Comparison of ENCODE assay signal across 10 cellular contexts in genomic region chr12:8699714-8700113, GRCh38. TPM values are rescaled to one million over a fixed set of nuclear protein-coding genes. Genes with fewer than 3 reads are reported as not detected.
DNase-seq lines count a peak whose midpoint lies in the region; ATAC-seq and TF ChIP-seq lines count a peak whose summit lies in the region.
"Had no signal": no experiment of that assay in that cellular context is flagged by ENCODE, and none has a peak within 500 bp of the region (broad histone marks: within the 10 kb centered on the region; RNA-seq: fewer than 3 reads in every experiment).

No MANE protein-coding gene starts in this region.

- peak overlapping the region; percentile 84 for H3K4me3 Mint-ChIP-seq in natural killer cell

- 0 out of 2 replicates have a peak overlapping the region, but pooled peaks have one; percentile 40 for H3K9ac ChIP-seq in BLaER1
- no peak overlapping the region for H3K9ac ChIP-seq in HUES6 (ENCODE audit: low read length)
- H3K9ac ChIP-seq in colonic mucosa (ENCODE audit: low read depth in 2 of 2, low read length in 2 of 2): no peak overlapping the region
- H3K9ac ChIP-seq in MM.1S (ENCODE audit: low read length): no peak overlapping the region

- H3K27me3 Mint-ChIP-seq in natural killer cell (ENCODE audit: low read depth in 2 of 2): no peaks in the 10 kb centered on the region

- no peaks in the 10 kb centered on the region for H3K27me3 ChIP-seq in BLaER1
- no peaks in the 10 kb centered on the region for H3K27me3 ChIP-seq in HUES6 (ENCODE audit: control insufficient read depth, insufficient read depth, low read length)
- H3K27me3 ChIP-seq in colonic mucosa: no peaks in the 10 kb centered on the region
- peaks cover 36% of the 10 kb centered on the region for H3K27me3 ChIP-seq in MM.1S (replicated peaks; ENCODE audit: insufficient read depth, low read length)

- peak overlapping the region; percentile 13 to 30 for H3K27ac Mint-ChIP-seq in natural killer cell

- H3K9me3 ChIP-seq in BLaER1 (no peaks in the 10 kb centered on the region), HUES6 (ENCODE audit: control insufficient read depth, insufficient read depth, low read depth, low read length) (no peaks in the 10 kb centered on the region), colonic mucosa (no peaks in the 10 kb centered on the region), MM.1S (replicated peaks; ENCODE audit: insufficient read depth, low read length) (no peaks in the 10 kb centered on the region)

- H3K36me3 ChIP-seq in BLaER1 (peaks cover 15% of the 10 kb centered on the region; the same call in 1 of the 2 replicates), HUES6 (ENCODE audit: control insufficient read depth, insufficient read depth, low read length) (peaks cover 17% of the 10 kb centered on the region), colonic mucosa (no peaks in the 10 kb centered on the region), MM.1S (replicated peaks; ENCODE audit: insufficient read depth, low read length) (no peaks in the 10 kb centered on the region)

- ATAC-seq in natural killer cell (no peak), HG03342 (IDR thresholded peaks at IDR 0.05; ENCODE audit: unreplicated experiment) (no peak)

- no peaks in the 10 kb centered on the region for H3K79me2 ChIP-seq in MM.1S (ENCODE audit: low read length)

- no peaks in the 10 kb centered on the region for H3K36me3 Mint-ChIP-seq in natural killer cell

- peak overlapping the region; percentile 92 for H3K4me2 ChIP-seq in BLaER1
- H3K4me2 ChIP-seq in MM.1S (ENCODE audit: low read depth, low read length): no peak overlapping the region

- DNase-seq in caudate nucleus (lab: John Stamatoyannopoulos, UW) (no peak), natural killer cell (no peak), colonic mucosa (no peak), EL (no peak), MM.1S (no peak)
- DNase-seq: islet precursor cell, NCI-H1694 treated with DMSO at 0.1 percent for 48 hours had no signal

- peaks cover 10% of the 10 kb centered on the region; the same call in 1 of the 2 replicates for H3F3A ChIP-seq in MM.1S (ENCODE audit: insufficient read depth, low read length)

- intact Hi-C loops in natural killer cell (cut with micrococcal nuclease) (no loop called here), colonic mucosa (cut with DNase I) (no loop called here)

- no peak for TF ChIP-seq CTCF in natural killer cell (IDR thresholded peaks at IDR 0.05)
- no peak for TF ChIP-seq CTCF in colonic mucosa (IDR thresholded peaks at IDR 0.05)
- no peak for TF ChIP-seq CTCF in MM.1S (IDR thresholded peaks at IDR 0.05; ENCODE audit: low read length)

- H3K4me3 ChIP-seq in BLaER1 (peak overlapping the region; percentile 26; the same call in 1 of the 2 replicates), HUES6 (ENCODE audit: low read depth, low read length) (peak overlapping the region; percentile 87), colonic mucosa (no peak overlapping the region), MM.1S (ENCODE audit: low read length) (no peak overlapping the region)

- no peaks in the 10 kb centered on the region for H3K9me2 ChIP-seq in MM.1S (replicated peaks; ENCODE audit: insufficient read depth, low read length)

- H3K27ac ChIP-seq in BLaER1 (no peak overlapping the region), HUES6 (ENCODE audit: low read depth, low read length) (peak overlapping the region; percentile 31; the same call in 1 of the 2 replicates), caudate nucleus (ENCODE audit: low read depth, low read length) (peak overlapping the region; percentile 26), colonic mucosa (no peak overlapping the region), MM.1S (ENCODE audit: low read length) (no peak overlapping the region)

- H4K20me1 ChIP-seq in BLaER1 (peaks cover 64% of the 10 kb centered on the region), MM.1S (ENCODE audit: insufficient read depth, low read length) (no peaks in the 10 kb centered on the region)

- H2AFZ ChIP-seq in MM.1S (ENCODE audit: low read length): no peak overlapping the region

- peaks cover 53% of the 10 kb centered on the region for H3K4me1 ChIP-seq in BLaER1
- peaks cover 34% of the 10 kb centered on the region for H3K4me1 ChIP-seq in HUES6 (ENCODE audit: control insufficient read depth, insufficient read depth, low read length)
- H3K4me1 ChIP-seq in colonic mucosa: no peaks in the 10 kb centered on the region
- H3K4me1 ChIP-seq in MM.1S (ENCODE audit: low read length): no peaks in the 10 kb centered on the region

- no peaks in the 10 kb centered on the region for H3K9me3 Mint-ChIP-seq in natural killer cell

- peaks cover 28% of the 10 kb centered on the region in 2 donors for H3K4me1 Mint-ChIP-seq in natural killer cell

RNA-seq across cellular contexts. Expression of gene RIMKLB, which starts 1.9 kb away (rescaled TPM):
- total RNA-seq in natural killer cell: 10 to 100 TPM; 13.7 to 16.3 (median 15.4) TPM
- total RNA-seq in colonic mucosa: 1 to 10 TPM; 4.3 to 6.0 TPM

RNA-seq across cellular contexts. Expression of gene MFAP5, which starts 37.1 kb away (rescaled TPM):
- not detected for total RNA-seq in natural killer cell
- 10 to 100 TPM in 1 of 2 donors, 1 to 10 TPM in 1; 4.6 to 12.1 TPM for total RNA-seq in colonic mucosa

Comparison
In these comparisons a context has a peak if more than half of its experiments do, and no peak if none do; other contexts are left out.
1. H3K27ac ChIP-seq: peak in HUES6 (single experiment) and caudate nucleus (single experiment); none in BLaER1 (single experiment), colonic mucosa (single experiment) and MM.1S (single experiment).
2. H3K4me3 ChIP-seq: peak in BLaER1 (single experiment) and HUES6 (single experiment); none in colonic mucosa (single experiment) and MM.1S (single experiment).
3. RNA of gene MFAP5, which starts 37.1 kb away (total RNA-seq): 4.6 to 12.1 TPM in colonic mucosa; not detected in natural killer cell; every median in the first group is over 4 times any median in the second.